Comparison of ENCODE assay signal across 20 cellular contexts in genomic region chr7:118151671-118152070, GRCh38. TPM values are rescaled to one million over a fixed set of nuclear protein-coding genes. Genes with fewer than 3 reads are reported as not detected.
DNase-seq lines count a peak whose midpoint lies in the region; ATAC-seq and TF ChIP-seq lines count a peak whose summit lies in the region.
"Had no signal": no experiment of that assay in that cellular context is flagged by ENCODE, and none has a peak within 500 bp of the region (broad histone marks: within the 10 kb centered on the region; RNA-seq: fewer than 3 reads in every experiment).

No MANE protein-coding gene starts in this region.

- BruUV-seq in A673 (replicated peaks; lab: Mats Ljungman, UMichigan): no TSS peak

- H3K27me3 ChIP-seq in A673 (replicated peaks; ENCODE audit: insufficient read depth, low read depth, low read length, poor library complexity): no peaks in the 10 kb centered on the region
- no peaks in the 10 kb centered on the region for H3K27me3 ChIP-seq in GM23338 (ENCODE audit: insufficient read depth)
- no peaks in the 10 kb centered on the region for H3K27me3 ChIP-seq in brain microvascular endothelial cell (replicated peaks)

- no peak overlapping the region; the same call in 2 of the 3 replicates for H3K4me3 Mint-ChIP-seq in GM23338
- no peak overlapping the region for H3K4me3 Mint-ChIP-seq in activated CD4-positive, alpha-beta memory T cell treated with anti-CD3 and anti-CD28 coated beads for 36 hours

- no peaks in the 10 kb centered on the region for H3F3A ChIP-seq in GM23338 (replicated peaks; ENCODE audit: low read depth)

- H3K9me3 Mint-ChIP-seq in GM23338: peaks cover 1% of the 10 kb centered on the region; the same call in 1 of the 3 replicates
- no peaks in the 10 kb centered on the region for H3K9me3 Mint-ChIP-seq in activated CD4-positive, alpha-beta memory T cell treated with anti-CD3 and anti-CD28 coated beads for 36 hours

- H4K20me1 ChIP-seq in GM23338 (replicated peaks; ENCODE audit: insufficient read depth): no peaks in the 10 kb centered on the region

- POLR2A ChIA-PET in A673 (lab: Charles Lee; ENCODE audit: low non-redundant PET): no interaction called here
- POLR2A ChIA-PET in activated CD4-positive, alpha-beta memory T cell treated with anti-CD3 and anti-CD28 coated beads for 36 hours (lab: Charles Lee): no interaction called here

- no peaks in the 10 kb centered on the region for H3K79me2 ChIP-seq in GM23338 (replicated peaks; ENCODE audit: insufficient read depth)

- H3K4me1 Mint-ChIP-seq in GM23338: peaks cover 30% of the 10 kb centered on the region
- H3K4me1 Mint-ChIP-seq in activated CD4-positive, alpha-beta memory T cell treated with anti-CD3 and anti-CD28 coated beads for 36 hours (ENCODE audit: low read depth): no peaks in the 10 kb centered on the region

- H3K36me3 ChIP-seq in A673 (ENCODE audit: insufficient read depth, low read length, poor library complexity, severe bottlenecking) (no peaks in the 10 kb centered on the region), GM23338 (ENCODE audit: insufficient read depth) (no peaks in the 10 kb centered on the region), brain microvascular endothelial cell (replicated peaks) (no peaks in the 10 kb centered on the region)

- ATAC-seq in GM23338 (peak; percentile 20; the same call in 2 of the 3 replicates), HG03565 (IDR thresholded peaks at IDR 0.05; ENCODE audit: unreplicated experiment) (no peak), GM21786 (IDR thresholded peaks at IDR 0.05; ENCODE audit: unreplicated experiment) (no peak)
- ATAC-seq: Panc1 had no signal

- peak; percentile 40; the same call in 1 of the 2 replicates for TF ChIP-seq CTCF in A673 (conservative IDR thresholded peaks at IDR 0.05; ENCODE audit: low read depth, low read length)
- no peak for TF ChIP-seq CTCF in GM23338 (conservative IDR thresholded peaks at IDR 0.05; ENCODE audit: low read depth in 2 of 2)
- TF ChIP-seq CTCF in VCaP (conservative IDR thresholded peaks at IDR 0.05): 0 out of 2 replicates have a peak, but pooled peaks have one; percentile 17
- no peak for TF ChIP-seq CTCF in brain microvascular endothelial cell (IDR thresholded peaks at IDR 0.05; ENCODE audit: low read depth, low read length, missing control alignments)

- CTCF ChIA-PET in A673 (lab: Charles Lee): interaction anchor here (0.8 kb wide), 1 partner anchor 205 kb away, joined by 4 read pairs; no protein-coding TSS in a partner anchor
- CTCF ChIA-PET in activated CD4-positive, alpha-beta memory T cell treated with anti-CD3 and anti-CD28 coated beads for 36 hours (lab: Charles Lee): interaction anchor here (1.1 to 1.6 kb wide), 2 partner anchors 15 to 60 kb away, joined by 3 to 6 read pairs; no protein-coding TSS in a partner anchor

- H3K4me3 ChIP-seq in A673 (ENCODE audit: low read depth, low read length, poor library complexity, severe bottlenecking) (no peak overlapping the region), GM23338 (no peak overlapping the region; the same call in 1 of the 2 replicates), brain microvascular endothelial cell (ENCODE audit: low read depth, low read length) (no peak overlapping the region)

- no peak overlapping the region for H3K27ac ChIP-seq in A673 (ENCODE audit: low read depth, low read length, poor library complexity, severe bottlenecking)
- H3K27ac ChIP-seq in GM23338 (ENCODE audit: low read depth): no peak overlapping the region
- no peak overlapping the region for H3K27ac ChIP-seq in VCaP
- H3K27ac ChIP-seq in brain microvascular endothelial cell: no peak overlapping the region
- H3K27ac ChIP-seq: 22Rv1 had no signal

- no peaks in the 10 kb centered on the region for H3K9me2 ChIP-seq in GM23338 (ENCODE audit: insufficient read depth)

- intact Hi-C loops in A673 (cut with micrococcal nuclease; ENCODE audit: unreplicated experiment): loop anchor here (2.0 kb wide), 3 partner anchors 179 to 751 kb away; no protein-coding TSS in a partner anchor
- intact Hi-C loops in activated CD4-positive, alpha-beta memory T cell treated with anti-CD3 and anti-CD28 coated beads for 36 hours (cut with micrococcal nuclease): loop anchor here (2.0 to 5.0 kb wide), 3 partner anchors 693 to 939 kb away; no protein-coding TSS in a partner anchor

- H3K9me3 ChIP-seq in A673 (ENCODE audit: low read depth, low read length, poor library complexity, severe bottlenecking): no peaks in the 10 kb centered on the region

- no peaks in the 10 kb centered on the region for H3K27me3 Mint-ChIP-seq in GM23338 (ENCODE audit: insufficient read depth, low read depth, poor library complexity)
- H3K27me3 Mint-ChIP-seq in activated CD4-positive, alpha-beta memory T cell treated with anti-CD3 and anti-CD28 coated beads for 36 hours: peaks cover 16% of the 10 kb centered on the region

- in situ Hi-C loops in brain microvascular endothelial cell (cut with HindIII; ENCODE audit: low pct_ligation_motif_present, low sequenced_read_pairs): no loop called here

- peak overlapping the region; percentile 31; the same call in 1 of the 2 replicates for H3K4me2 ChIP-seq in GM23338

- peak overlapping the region; percentile 2; the same call in 1 of the 2 replicates for H3K27ac Mint-ChIP-seq in GM23338
- no peak overlapping the region for H3K27ac Mint-ChIP-seq in activated CD4-positive, alpha-beta memory T cell treated with anti-CD3 and anti-CD28 coated beads for 36 hours

- no peak overlapping the region for H2AFZ ChIP-seq in GM23338

- H3K4me1 ChIP-seq in A673 (ENCODE audit: insufficient read depth, low read length, poor library complexity, severe bottlenecking) (peaks cover 17% of the 10 kb centered on the region), GM23338 (ENCODE audit: insufficient read depth) (peaks cover 19% of the 10 kb centered on the region)

- no peaks in the 10 kb centered on the region for H3K36me3 Mint-ChIP-seq in GM23338 (ENCODE audit: low read depth)
- H3K36me3 Mint-ChIP-seq in activated CD4-positive, alpha-beta memory T cell treated with anti-CD3 and anti-CD28 coated beads for 36 hours: no peaks in the 10 kb centered on the region

- DNase-seq in A673 (ENCODE audit: low spot score) (no peak), GM23338 (ENCODE audit: low spot score) (no peak), kidney tubule cell (ENCODE audit: low spot score) (peak; percentile 9), brain microvascular endothelial cell (no peak)
- DNase-seq in activated CD4-positive, alpha-beta memory T cell treated with anti-CD3 and anti-CD28 coated beads for 36 hours: no peak
- DNase-seq: C1 segment of cervical spinal cord, DMS79 treated with DMSO at 0.1 percent for 48 hours, GF-D8, Karpas-422, MM.1S, NCI-H1105 treated with DMSO at 0.1 percent for 48 hours, NCI-H1694 treated with DMSO at 0.1 percent for 48 hours, NCI-H2107, NCI-H2227 treated with DMSO at 0.1 percent for 48 hours, NCI-H524 had no signal

TF ChIP-seq in GM23338, 12 proteins besides CTCF, POLR2A, EP300 and RAD21 (continues in another document):
- TF ChIP-seq, protein P1, sequence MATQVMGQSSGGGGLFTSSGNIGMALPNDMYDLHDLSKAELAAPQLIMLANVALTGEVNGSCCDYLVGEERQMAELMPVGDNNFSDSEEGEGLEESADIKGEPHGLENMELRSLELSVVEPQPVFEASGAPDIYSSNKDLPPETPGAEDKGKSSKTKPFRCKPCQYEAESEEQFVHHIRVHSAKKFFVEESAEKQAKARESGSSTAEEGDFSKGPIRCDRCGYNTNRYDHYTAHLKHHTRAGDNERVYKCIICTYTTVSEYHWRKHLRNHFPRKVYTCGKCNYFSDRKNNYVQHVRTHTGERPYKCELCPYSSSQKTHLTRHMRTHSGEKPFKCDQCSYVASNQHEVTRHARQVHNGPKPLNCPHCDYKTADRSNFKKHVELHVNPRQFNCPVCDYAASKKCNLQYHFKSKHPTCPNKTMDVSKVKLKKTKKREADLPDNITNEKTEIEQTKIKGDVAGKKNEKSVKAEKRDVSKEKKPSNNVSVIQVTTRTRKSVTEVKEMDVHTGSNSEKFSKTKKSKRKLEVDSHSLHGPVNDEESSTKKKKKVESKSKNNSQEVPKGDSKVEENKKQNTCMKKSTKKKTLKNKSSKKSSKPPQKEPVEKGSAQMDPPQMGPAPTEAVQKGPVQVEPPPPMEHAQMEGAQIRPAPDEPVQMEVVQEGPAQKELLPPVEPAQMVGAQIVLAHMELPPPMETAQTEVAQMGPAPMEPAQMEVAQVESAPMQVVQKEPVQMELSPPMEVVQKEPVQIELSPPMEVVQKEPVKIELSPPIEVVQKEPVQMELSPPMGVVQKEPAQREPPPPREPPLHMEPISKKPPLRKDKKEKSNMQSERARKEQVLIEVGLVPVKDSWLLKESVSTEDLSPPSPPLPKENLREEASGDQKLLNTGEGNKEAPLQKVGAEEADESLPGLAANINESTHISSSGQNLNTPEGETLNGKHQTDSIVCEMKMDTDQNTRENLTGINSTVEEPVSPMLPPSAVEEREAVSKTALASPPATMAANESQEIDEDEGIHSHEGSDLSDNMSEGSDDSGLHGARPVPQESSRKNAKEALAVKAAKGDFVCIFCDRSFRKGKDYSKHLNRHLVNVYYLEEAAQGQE (IDR thresholded peaks at IDR 0.05; ENCODE audit: unreplicated experiment): no peak
- no peak for TF ChIP-seq EZH2 (IDR thresholded peaks at IDR 0.05; ENCODE audit: low read depth, unreplicated experiment)
- TF ChIP-seq CREB1 (CRISPR knock-in tag; IDR thresholded peaks at IDR 0.05; ENCODE audit: low read depth): no peak
- TF ChIP-seq EZH2phosphoT487 (IDR thresholded peaks at IDR 0.05; ENCODE audit: unreplicated experiment): no peak

RNA-seq across cellular contexts. Expression of gene LSM8, which starts 32.3 kb away (rescaled TPM):
- 54.0 and 56.7 TPM in 2 replicates for total RNA-seq in A673 (2021)
- total RNA-seq in GM23338 (2014; rRNA removed; shearing (Covaris generic)): 70.1 and 95.4 TPM in 2 replicates
- polyA plus RNA-seq in GM23338 (2016; fragmentation: Nextera tagmentation; extraction: Ambion mirVana): 100 and 121 TPM in 2 replicates
- total RNA-seq in activated CD4-positive, alpha-beta memory T cell treated with anti-CD3 and anti-CD28 coated beads for 36 hours: 10 to 100 TPM; 39.1 TPM

Comparison
In these comparisons a context has a peak if more than half of its experiments do, and no peak if none do; other contexts are left out.
1. CTCF ChIP-seq: peak in A673 (single experiment) and VCaP (single experiment); none in GM23338 (0 of 2) and brain microvascular endothelial cell (single experiment).